8 cellular contexts compared by ENCODE assay signal in genomic region chr2:32277674-32278475, GRCh38. TPM values are rescaled to one million over a fixed set of nuclear protein-coding genes. Genes with fewer than 3 reads are reported as not detected.
A peak's percentile ranks its signal among the peaks of the same experiment; 100 is the strongest.
DNase-seq lines count a peak whose midpoint lies in the region; ATAC-seq and TF ChIP-seq lines count a peak whose summit lies in the region.

Gene YIPF4 (plus strand): TSS chr2:32277904. CDS start chr2:32278156, 252 bp downstream.

- H3K4me1 Mint-ChIP-seq in activated B cell treated with CpG ODN at 0.5 μM for 24 hours, result peaks cover 23% of the 10 kb centered on the region

- no peaks in the 10 kb centered on the region for H3K9me3 Mint-ChIP-seq in activated B cell treated with CpG ODN at 0.5 μM for 24 hours

- TF ChIP-seq POLR2A in GM18951 (IDR thresholded peaks at IDR 0.05; ENCODE audit: extremely low read depth, insufficient read depth, insufficient read length), result peak; percentile 74

- H3K27ac Mint-ChIP-seq in activated B cell treated with CpG ODN at 0.5 μM for 24 hours, result peak within 1 kb of the TSS; percentile 94

- peak within 1 kb of the TSS; percentile 90 for H3K4me3 Mint-ChIP-seq in activated B cell treated with CpG ODN at 0.5 μM for 24 hours

- peak within 1 kb of the TSS; percentile 93 for H3K27ac ChIP-seq in caudate nucleus (ENCODE audit: low read depth, low read length)

- POLR2A ChIA-PET in activated B cell treated with CpG ODN at 0.5 μM for 24 hours (lab: Charles Lee), result interaction anchor here (0.5 to 0.7 kb wide), 3 partner anchors 15 to 112 kb away, joined by 3 to 5 read pairs (median 3); partner anchors contain the start of gene SLC30A6

- in situ Hi-C loops in GM18951 (cut with MboI; ENCODE audit: low sequenced_read_pairs, unreplicated experiment), result no loop called here

- peaks cover 22% of the 10 kb centered on the region for H3K36me3 Mint-ChIP-seq in activated B cell treated with CpG ODN at 0.5 μM for 24 hours (ENCODE audit: low read depth)

- ATAC-seq in HG03196 (IDR thresholded peaks at IDR 0.05; ENCODE audit: unreplicated experiment) (peak; percentile 100), activated B cell treated with CpG ODN at 0.5 μM for 24 hours (ENCODE audit: low read depth) (peak; percentile 98)

- H3K27me3 Mint-ChIP-seq in activated B cell treated with CpG ODN at 0.5 μM for 24 hours, result peaks cover 9% of the 10 kb centered on the region

- intact Hi-C loops in activated B cell treated with CpG ODN at 0.5 μM for 24 hours (cut with micrococcal nuclease), result loop anchor here (1.0 to 5.0 kb wide), 6 partner anchors 14 to 1319 kb away; partner anchors contain the start of genes FAM98A, NLRC4, SLC30A6 and SPAST

- CTCF ChIA-PET in activated B cell treated with CpG ODN at 0.5 μM for 24 hours (lab: Charles Lee), result no interaction called here

- DNase-seq in AG08395 (ENCODE audit: low spot score) (peak; percentile 100), NCI-H345 (lab: John Stamatoyannopoulos, UW) (peak; percentile 87), activated B cell treated with CpG ODN at 0.5 μM for 24 hours (peak; percentile 92), caudate nucleus (lab: John Stamatoyannopoulos, UW) (peak; percentile 14 to 95 (median 81)), iris pigment epithelial cell (ENCODE audit: low read depth) (peak; percentile 91)
- peak; percentile 71 to 80 for DNase-seq in stimulated activated CD4-positive, alpha-beta T cell treated with anti-CD3 and anti-CD28 coated beads, Interleukin-12 subunit alpha, Interleukin-12 subunit beta, amount 100 ng/mL, for 24 hours (ENCODE audit: low read depth in 2 of 2)

- TF ChIP-seq CTCF in activated B cell treated with CpG ODN at 0.5 μM for 24 hours (IDR thresholded peaks at IDR 0.05), result no peak

RNA-seq across cellular contexts. Expression of gene YIPF4, which starts in this region (rescaled TPM):
- 25.6 and 27.2 TPM in 2 replicates for total RNA-seq in activated B cell treated with CpG ODN at 0.5 μM for 24 hours

Comparison
In these comparisons a context has a peak if more than half of its experiments do, and no peak if none do; other contexts are left out.
1. Peak in every context shown above with its lines: DNase-seq, ATAC-seq and H3K27ac ChIP-seq.